ENCODE assay signal across 8 cellular contexts in the genomic region with DNA sequence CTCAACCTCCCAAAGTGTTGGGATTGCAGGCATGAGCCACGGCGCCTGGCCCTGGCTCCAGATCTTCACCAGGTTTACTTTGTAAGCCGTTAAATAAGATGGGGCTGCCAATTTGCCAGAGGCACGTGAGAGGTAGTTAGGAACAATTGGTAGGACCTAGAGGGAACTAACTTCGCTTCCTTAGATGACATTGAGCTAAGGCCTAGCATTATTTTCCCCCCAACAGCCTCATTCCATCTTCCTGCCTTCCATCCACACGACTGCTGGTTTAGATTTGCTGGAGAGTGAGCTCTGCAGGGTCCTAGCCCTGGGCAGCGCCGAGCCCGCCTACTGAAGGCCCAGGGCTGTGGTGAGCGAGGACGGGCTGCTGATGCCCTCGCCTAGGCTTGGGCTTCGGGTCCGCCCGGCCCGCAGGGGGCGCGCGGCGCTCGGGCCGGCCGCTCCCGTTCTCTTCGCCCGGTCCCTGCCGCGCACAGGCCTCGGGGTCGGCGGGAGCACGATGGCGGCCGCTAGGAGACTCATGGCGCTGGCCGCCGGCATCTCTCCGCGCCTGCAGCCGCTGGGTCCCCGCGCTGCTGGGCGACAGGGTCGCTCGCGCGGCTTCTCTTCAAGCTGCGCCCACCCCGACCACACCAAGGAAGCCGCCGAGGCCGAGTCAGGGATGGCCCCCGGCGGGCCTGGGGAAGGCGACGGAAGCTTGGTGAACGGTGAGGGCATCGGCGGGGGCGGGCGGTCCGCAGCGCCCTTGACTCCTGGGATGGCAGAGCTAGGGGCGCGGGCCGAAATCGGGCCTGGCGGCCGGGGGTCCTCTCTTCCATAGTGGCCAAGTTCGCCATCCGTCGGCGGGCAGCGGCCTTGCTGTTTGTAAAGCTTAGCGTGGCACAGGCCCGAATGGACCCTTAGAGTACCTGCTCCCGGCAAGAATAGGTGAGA. TPM values are rescaled to one million over a fixed set of nuclear protein-coding genes. Genes with fewer than 3 reads are reported as not detected.
DNase-seq lines count a peak whose midpoint lies in the region; ATAC-seq and TF ChIP-seq lines count a peak whose summit lies in the region.

No MANE protein-coding gene starts in this region.

- H3K79me2 ChIP-seq in PC-3 (ENCODE audit: low read length): peaks cover 39% of the 10 kb centered on the region

- peaks cover 40% of the 10 kb centered on the region for H3K4me1 Mint-ChIP-seq in activated T-cell treated with anti-CD3 and anti-CD28 coated beads, Interleukin-2, amount 50 U/mL, for 72 hours (ENCODE audit: low read depth)
- peaks cover 15 to 37% (median 30%) of the 10 kb centered on the region in 4 donors for H3K4me1 Mint-ChIP-seq in naive thymus-derived CD8-positive, alpha-beta T cell
- H3K4me1 Mint-ChIP-seq in stimulated activated naive B cell treated with anti-CD40 and anti-IgM and Interleukin-4, amounts not matched to agents 10 μg/mL and 1 μg/mL and 100 μg/mL, for 72 hours: peaks cover 25 to 34% of the 10 kb centered on the region in 2 donors

- H3K27me3 ChIP-seq in HUES48 (ENCODE audit: control insufficient read depth, insufficient read depth, low read length) (no peaks in the 10 kb centered on the region), PC-3 (ENCODE audit: low read length) (no peaks in the 10 kb centered on the region)

- H3K27ac Mint-ChIP-seq in activated T-cell treated with anti-CD3 and anti-CD28 coated beads, Interleukin-2, amount 50 U/mL, for 72 hours: peak overlapping the region; percentile 91
- peak overlapping the region; percentile 78 to 96 (median 93) for H3K27ac Mint-ChIP-seq in naive thymus-derived CD8-positive, alpha-beta T cell
- peak overlapping the region; percentile 89 for H3K27ac Mint-ChIP-seq in stimulated activated naive B cell treated with anti-CD40 and anti-IgM and Interleukin-4, amounts not matched to agents 10 μg/mL and 1 μg/mL and 100 μg/mL, for 72 hours

- peaks cover 50% of the 10 kb centered on the region for H3K36me3 ChIP-seq in HUES48 (ENCODE audit: control insufficient read depth, insufficient read depth, low read length)
- peaks cover 25% of the 10 kb centered on the region for H3K36me3 ChIP-seq in PC-3 (ENCODE audit: low read depth, low read length)

- DNase-seq in DMS114 treated with DMSO at 0.1 percent for 48 hours (lab: John Stamatoyannopoulos, UW; ENCODE audit: unreplicated experiment) (peak; percentile 56), PC-3 (peak; percentile 89), fibroblast of gingiva (ENCODE audit: low read depth) (peak; percentile 85)
- peak; percentile 86 to 90 for DNase-seq in activated T-cell treated with anti-CD3 and anti-CD28 coated beads, Interleukin-2, amount 50 U/mL, for 72 hours
- DNase-seq in naive thymus-derived CD8-positive, alpha-beta T cell: peak; percentile 64 to 82 (median 78)
- peak; percentile 79 for DNase-seq in stimulated activated naive B cell treated with anti-CD40 and anti-IgM and Interleukin-4, amounts not matched to agents 10 μg/mL and 1 μg/mL and 100 μg/mL, for 72 hours

- POLR2A ChIA-PET in PC-3 (lab: Charles Lee; ENCODE audit: unreplicated experiment): interaction anchor here (0.5 to 0.8 kb wide), 2 partner anchors 31 to 603 kb away, joined by 3 read pairs; no protein-coding TSS in a partner anchor
- POLR2A ChIA-PET in naive thymus-derived CD8-positive, alpha-beta T cell (lab: Charles Lee): interaction anchor here (0.6 to 2.0 kb wide), 12 partner anchors 8 to 444 kb away, joined by 3 to 8 read pairs (median 4); a partner anchor contains a TSS

- H3K4me2 ChIP-seq in PC-3 (ENCODE audit: low read length): peak overlapping the region; percentile 96

- no peaks in the 10 kb centered on the region for H3F3A ChIP-seq in PC-3 (ENCODE audit: low read length, unreplicated experiment)

- peak overlapping the region; percentile 96 for H3K9ac ChIP-seq in HUES48 (ENCODE audit: low read depth, low read length)
- peak overlapping the region; percentile 98 for H3K9ac ChIP-seq in PC-3 (ENCODE audit: low read length)

- H2AFZ ChIP-seq in PC-3 (ENCODE audit: low read length): peak overlapping the region; percentile 86

- H3K27ac ChIP-seq in HUES48 (ENCODE audit: low read depth, low read length) (peak overlapping the region; percentile 90), PC-3 (ENCODE audit: low read length) (peak overlapping the region; percentile 36)

- peak; percentile 82 for TF ChIP-seq CTCF in PC-3 (conservative IDR thresholded peaks at IDR 0.05; ENCODE audit: low read depth, low read length)

- H3K27me3 Mint-ChIP-seq in activated T-cell treated with anti-CD3 and anti-CD28 coated beads, Interleukin-2, amount 50 U/mL, for 72 hours (ENCODE audit: low read depth): no peaks in the 10 kb centered on the region
- H3K27me3 Mint-ChIP-seq in naive thymus-derived CD8-positive, alpha-beta T cell: no peaks in the 10 kb centered on the region
- H3K27me3 Mint-ChIP-seq in stimulated activated naive B cell treated with anti-CD40 and anti-IgM and Interleukin-4, amounts not matched to agents 10 μg/mL and 1 μg/mL and 100 μg/mL, for 72 hours: no peaks in the 10 kb centered on the region

- H4K20me1 ChIP-seq in PC-3 (ENCODE audit: low read length): peaks cover 12% of the 10 kb centered on the region; the same call in 1 of the 2 replicates

- H3K9me3 Mint-ChIP-seq in activated T-cell treated with anti-CD3 and anti-CD28 coated beads, Interleukin-2, amount 50 U/mL, for 72 hours: no peaks in the 10 kb centered on the region
- no peaks in the 10 kb centered on the region for H3K9me3 Mint-ChIP-seq in naive thymus-derived CD8-positive, alpha-beta T cell
- no peaks in the 10 kb centered on the region for H3K9me3 Mint-ChIP-seq in stimulated activated naive B cell treated with anti-CD40 and anti-IgM and Interleukin-4, amounts not matched to agents 10 μg/mL and 1 μg/mL and 100 μg/mL, for 72 hours

- ATAC-seq in GM21390 (IDR thresholded peaks at IDR 0.05; ENCODE audit: unreplicated experiment) (peak; percentile 95), PC-3 (peak; percentile 99)
- peak; percentile 99 to 100 for ATAC-seq in activated T-cell treated with anti-CD3 and anti-CD28 coated beads, Interleukin-2, amount 50 U/mL, for 72 hours (replicated peaks in 1 of 2)
- peak; percentile 98 to 99 for ATAC-seq in naive thymus-derived CD8-positive, alpha-beta T cell
- ATAC-seq in stimulated activated naive B cell treated with anti-CD40 and anti-IgM and Interleukin-4, amounts not matched to agents 10 μg/mL and 1 μg/mL and 100 μg/mL, for 72 hours (replicated peaks): peak; percentile 98 to 99

- intact Hi-C loops in PC-3 (cut with micrococcal nuclease): no loop called here

- no TSS peak for BruUV-seq in PC-3 (replicated peaks; lab: Mats Ljungman, UMichigan)

- peaks cover 5% of the 10 kb centered on the region; the same call in 1 of the 2 replicates for H3K4me1 ChIP-seq in HUES48 (ENCODE audit: control insufficient read depth, insufficient read depth, low read length)
- peaks cover 17% of the 10 kb centered on the region for H3K4me1 ChIP-seq in PC-3 (ENCODE audit: insufficient read depth, low read length)

- CTCF ChIA-PET in PC-3 (lab: Charles Lee): interaction anchor here (0.6 to 1.6 kb wide), 3 partner anchors 314 to 359 kb away, joined by 3 to 15 read pairs (median 4); no protein-coding TSS in a partner anchor

- peak overlapping the region; percentile 89 for H3K4me3 Mint-ChIP-seq in activated T-cell treated with anti-CD3 and anti-CD28 coated beads, Interleukin-2, amount 50 U/mL, for 72 hours
- peak overlapping the region; percentile 80 to 93 (median 88) for H3K4me3 Mint-ChIP-seq in naive thymus-derived CD8-positive, alpha-beta T cell
- H3K4me3 Mint-ChIP-seq in stimulated activated naive B cell treated with anti-CD40 and anti-IgM and Interleukin-4, amounts not matched to agents 10 μg/mL and 1 μg/mL and 100 μg/mL, for 72 hours: peak overlapping the region; percentile 88 to 89

- peak overlapping the region; percentile 98 for H3K4me3 ChIP-seq in HUES48 (ENCODE audit: low read depth, low read length)
- peak overlapping the region; percentile 94 for H3K4me3 ChIP-seq in PC-3 (ENCODE audit: low read length)

- peaks cover 9 to 28% of the 10 kb centered on the region in 2 donors for H3K36me3 Mint-ChIP-seq in activated T-cell treated with anti-CD3 and anti-CD28 coated beads, Interleukin-2, amount 50 U/mL, for 72 hours (ENCODE audit: insufficient read depth in 2 of 2)
- peaks cover 5 to 52% (median 13%) of the 10 kb centered on the region in 3 donors for H3K36me3 Mint-ChIP-seq in naive thymus-derived CD8-positive, alpha-beta T cell
- H3K36me3 Mint-ChIP-seq in stimulated activated naive B cell treated with anti-CD40 and anti-IgM and Interleukin-4, amounts not matched to agents 10 μg/mL and 1 μg/mL and 100 μg/mL, for 72 hours: peaks cover 26 to 38% of the 10 kb centered on the region in 2 donors

- H3K9me2 ChIP-seq in PC-3 (replicated peaks; ENCODE audit: low read length): no peaks in the 10 kb centered on the region

- H3K9me3 ChIP-seq in HUES48 (ENCODE audit: control insufficient read depth, insufficient read depth, low read length) (no peaks in the 10 kb centered on the region), PC-3 (ENCODE audit: low read length) (no peaks in the 10 kb centered on the region)

RNA-seq across cellular contexts. Expression of a gene that starts 21.9 kb away (rescaled TPM):
- total RNA-seq in PC-3 (2014; rRNA removed): 152 and 153 TPM in 2 replicates
- total RNA-seq in activated T-cell treated with anti-CD3 and anti-CD28 coated beads, Interleukin-2, amount 50 U/mL, for 72 hours: 10 to 100 TPM; 71.1 to 82.8 TPM
- total RNA-seq in naive thymus-derived CD8-positive, alpha-beta T cell: 10 to 100 TPM; 90.2 to 95.5 TPM
- polyA plus RNA-seq in naive thymus-derived CD8-positive, alpha-beta T cell: 10 to 100 TPM; 23.5 to 43.6 (median 28.5) TPM

RNA-seq across cellular contexts. Expression of a gene that starts 43.1 kb away (rescaled TPM):
- 43.1 and 53.0 TPM in 2 replicates for total RNA-seq in PC-3 (2014; rRNA removed)
- 100 to 1,000 TPM in 1 of 2 donors, 10 to 100 TPM in 1; 98.0 to 118 TPM for total RNA-seq in activated T-cell treated with anti-CD3 and anti-CD28 coated beads, Interleukin-2, amount 50 U/mL, for 72 hours
- 100 to 1,000 TPM in 1 of 2 experiments, 10 to 100 TPM in 1; 99.6 to 111 TPM for total RNA-seq in naive thymus-derived CD8-positive, alpha-beta T cell
- polyA plus RNA-seq in naive thymus-derived CD8-positive, alpha-beta T cell: 10 to 100 TPM; 57.7 to 67.0 (median 65.6) TPM

Comparison
In these comparisons a context has a peak if more than half of its experiments do, and no peak if none do; other contexts are left out.
1. Peak in every context shown above with its lines: DNase-seq, ATAC-seq, H3K4me3 ChIP-seq and H3K27ac ChIP-seq.